In the genomic region with DNA sequence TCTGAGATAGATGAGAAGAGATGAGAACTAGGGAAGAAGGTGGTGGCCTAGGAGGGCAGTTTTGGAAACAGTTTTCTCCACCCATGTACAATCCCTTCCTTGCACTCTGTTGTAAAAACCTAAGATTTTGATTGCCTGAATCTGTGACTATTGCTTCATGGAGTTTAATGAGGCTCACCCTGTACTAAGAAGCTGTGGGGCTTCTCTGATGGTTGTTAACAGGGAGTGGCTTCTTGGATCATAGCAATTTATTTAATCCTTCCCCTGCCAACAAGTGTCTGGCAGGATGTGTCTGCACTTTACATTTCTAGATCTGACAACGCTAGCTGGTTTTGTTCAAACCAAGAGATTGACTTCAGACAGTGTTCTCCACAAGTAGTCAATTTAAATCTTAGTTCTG, we compare ENCODE assay signal across 22 cellular contexts.
"Had no signal": no experiment of that assay in that cellular context is flagged by ENCODE, and none has a peak within 500 bp of the region (broad histone marks: within the 10 kb centered on the region; RNA-seq: fewer than 3 reads in every experiment).

No MANE protein-coding gene starts in this region.

- H3K36me3 ChIP-seq: MG63 had no signal

- DNase-seq: IMR-90, Karpas-422, KG1, MG63, NCI-H1092, NCI-H1105 treated with DMSO at 0.1 percent for 48 hours, NCI-H1417 treated with DMSO at 0.1 percent for 48 hours, NCI-H187, NCI-H2029, NCI-H2081 treated with DMSO at 0.1 percent for 48 hours, NCI-H2171 treated with DMSO at 0.1 percent for 48 hours, NCI-H345, NCI-H446 treated with DMSO at 0.1 percent for 48 hours, NCI-H510A treated with DMSO at 0.1 percent for 48 hours, NCI-H526, OCI-M1, SHP77, SK-N-SH, SW 1271, T-cell had no signal

- H3K4me3 ChIP-seq: MG63 had no signal

- H3K27me3 ChIP-seq: MG63 had no signal

- H3K9ac ChIP-seq: SK-N-SH had no signal

- ATAC-seq: HepG2, T-cell had no signal

- H3K9me3 ChIP-seq: MG63, SK-N-SH had no signal

- H3K4me2 ChIP-seq: SK-N-SH had no signal

- H3K27ac ChIP-seq: RWPE1 had no signal
